Comparison of ENCODE assay signal across 8 cellular contexts in genomic region chr7:133082390-133082766, GRCh38. TPM values are rescaled to one million over a fixed set of nuclear protein-coding genes. Genes with fewer than 3 reads are reported as not detected.
A peak's percentile ranks its signal among the peaks of the same experiment; 100 is the strongest.
DNase-seq lines count a peak whose midpoint lies in the region; ATAC-seq, FAIRE-seq and TF ChIP-seq lines count a peak whose summit lies in the region.

No MANE protein-coding gene starts in this region.

- no peaks in the 10 kb centered on the region for H3F3A ChIP-seq in SU-DHL-6 (ENCODE audit: insufficient read depth)

- H3K27ac ChIP-seq in SU-DHL-6 (ENCODE audit: low read depth, low read length) (no peak overlapping the region), keratinocyte (ENCODE audit: control insufficient read depth, insufficient read depth, low read length) (no peak overlapping the region), thoracic aorta (no peak overlapping the region)

- ATAC-seq in thoracic aorta (ENCODE audit: insufficient number of reproducible peaks, low FRiP score, low read depth): no peak
- no peak for ATAC-seq in GM19397 (IDR thresholded peaks at IDR 0.05; ENCODE audit: unreplicated experiment)

- no peaks in the 10 kb centered on the region for H3K9me3 Mint-ChIP-seq in activated naive CD4-positive, alpha-beta T cell treated with anti-CD3 and anti-CD28 coated beads for 36 hours

- H3K4me3 ChIP-seq in SU-DHL-6 (ENCODE audit: insufficient read depth, low read length, poor library complexity, severe bottlenecking): peak overlapping the region; percentile 30
- peak overlapping the region in 1 of 3 experiments; percentile 97 for H3K4me3 ChIP-seq in keratinocyte (ENCODE audit: control insufficient read depth in 2 of 3, extremely low read depth in 1 of 3, insufficient read depth in 2 of 3, low read depth in 1 of 3, low read length in 3 of 3)
- peak overlapping the region; percentile 98 for H3K4me3 ChIP-seq in thoracic aorta

- no peak for TF ChIP-seq CTCF in SU-DHL-6 (IDR thresholded peaks at IDR 0.05; ENCODE audit: insufficient read depth, low read length, poor library complexity, severe bottlenecking)
- TF ChIP-seq CTCF in keratinocyte (optimal IDR thresholded peaks at IDR 0.05 in 1 of 3, IDR thresholded peaks at IDR 0.05 in 1 of 3, conservative IDR thresholded peaks at IDR 0.05 in 1 of 3; ENCODE audit: extremely low read depth in 1 of 3, insufficient read depth in 2 of 3, low read length in 3 of 3): no peak
- no peak for TF ChIP-seq CTCF in thoracic aorta (IDR thresholded peaks at IDR 0.05)

- FAIRE-seq in keratinocyte (lab: Jason Lieb, UNC): no peak

- H2AFZ ChIP-seq in SU-DHL-6 (ENCODE audit: low read depth, low read length, severe bottlenecking) (peak overlapping the region; percentile 97), keratinocyte (ENCODE audit: control insufficient read depth, low read length) (peak overlapping the region; percentile 49)

- dilution Hi-C loops in keratinocyte (cut with MboI; ENCODE audit: extremely low pct_ligation_motif_present, low sequenced_read_pairs): no loop called here

- H3K9me2 ChIP-seq in SU-DHL-6 (replicated peaks; ENCODE audit: insufficient read depth, low read length): no peaks in the 10 kb centered on the region

- H3K79me2 ChIP-seq in SU-DHL-6 (ENCODE audit: insufficient read depth, low read length): peaks cover 45% of the 10 kb centered on the region
- peaks cover 45% of the 10 kb centered on the region for H3K79me2 ChIP-seq in keratinocyte (ENCODE audit: control insufficient read depth, insufficient read depth, low read length)

- H3K27ac Mint-ChIP-seq in activated naive CD4-positive, alpha-beta T cell treated with anti-CD3 and anti-CD28 coated beads for 36 hours: peak overlapping the region; percentile 72

- H3K27me3 Mint-ChIP-seq in activated naive CD4-positive, alpha-beta T cell treated with anti-CD3 and anti-CD28 coated beads for 36 hours (ENCODE audit: low read depth): no peaks in the 10 kb centered on the region

- CTCF ChIA-PET in activated naive CD4-positive, alpha-beta T cell treated with anti-CD3 and anti-CD28 coated beads for 36 hours (lab: Charles Lee): no interaction called here

- H3K9me3 ChIP-seq in SU-DHL-6 (ENCODE audit: insufficient read depth, low read length) (no peaks in the 10 kb centered on the region), keratinocyte (ENCODE audit: control insufficient read depth, low read depth, low read length) (no peaks in the 10 kb centered on the region), thoracic aorta (no peaks in the 10 kb centered on the region)

- H3K36me3 ChIP-seq in SU-DHL-6 (ENCODE audit: low read length) (0 out of 2 replicates have a peak, but pooled peaks cover 5% of the 10 kb centered on the region), keratinocyte (ENCODE audit: control insufficient read depth in 2 of 2, extremely low read depth in 1 of 2, insufficient read depth in 2 of 2, low read length in 2 of 2) (peaks cover 0 to 2% of the 10 kb centered on the region in 2 experiments), thoracic aorta (no peaks in the 10 kb centered on the region)

- no peaks in the 10 kb centered on the region for H3K27me3 ChIP-seq in SU-DHL-6 (ENCODE audit: low read length)
- H3K27me3 ChIP-seq in keratinocyte (ENCODE audit: control insufficient read depth, extremely low read depth, insufficient read depth, low read length): no peaks in the 10 kb centered on the region
- H3K27me3 ChIP-seq in thoracic aorta (replicated peaks; ENCODE audit: insufficient read depth): no peaks in the 10 kb centered on the region

- DNase-seq in activated naive CD4-positive, alpha-beta T cell treated with anti-CD3 and anti-CD28 coated beads for 36 hours: no peak
- no peak for DNase-seq in activated naive CD4-positive, alpha-beta T cell (lab: John Stamatoyannopoulos, UW)
- DNase-seq in keratinocyte (ENCODE audit: low read depth, low spot score) (no peak), thoracic aorta (ENCODE audit: low spot score) (no peak), NCI-H1092 treated with DMSO at 0.1 percent for 48 hours (lab: John Stamatoyannopoulos, UW) (no peak), NCI-H446 (lab: John Stamatoyannopoulos, UW) (no peak)

- H3K4me3 Mint-ChIP-seq in activated naive CD4-positive, alpha-beta T cell treated with anti-CD3 and anti-CD28 coated beads for 36 hours: peak overlapping the region; percentile 78

- H3K9ac ChIP-seq in SU-DHL-6 (ENCODE audit: low read length) (no peak overlapping the region), keratinocyte (ENCODE audit: control insufficient read depth, extremely low read depth, insufficient read depth, low read length) (no peak overlapping the region)

- peaks cover 19% of the 10 kb centered on the region for H4K20me1 ChIP-seq in SU-DHL-6 (ENCODE audit: low read depth, low read length)
- no peaks in the 10 kb centered on the region for H4K20me1 ChIP-seq in keratinocyte (ENCODE audit: control insufficient read depth, extremely low read depth, insufficient read depth, low read length)

- H3K4me1 Mint-ChIP-seq in activated naive CD4-positive, alpha-beta T cell treated with anti-CD3 and anti-CD28 coated beads for 36 hours (ENCODE audit: low read depth): peaks cover 23% of the 10 kb centered on the region

- peaks cover 5% of the 10 kb centered on the region for H3K36me3 Mint-ChIP-seq in activated naive CD4-positive, alpha-beta T cell treated with anti-CD3 and anti-CD28 coated beads for 36 hours (ENCODE audit: low read depth)

- no peaks in the 10 kb centered on the region for H3K9me1 ChIP-seq in keratinocyte (ENCODE audit: control insufficient read depth, extremely low read depth, insufficient read depth, low read length)

- H3K4me2 ChIP-seq in SU-DHL-6 (ENCODE audit: low read depth, low read length, poor library complexity, severe bottlenecking) (peak overlapping the region; percentile 41), keratinocyte (ENCODE audit: control insufficient read depth, extremely low read depth, insufficient read depth, low read depth, low read length) (peak overlapping the region; percentile 33)

- intact Hi-C loops in activated naive CD4-positive, alpha-beta T cell treated with anti-CD3 and anti-CD28 coated beads for 36 hours (cut with micrococcal nuclease): loop anchor here (1.0 to 5.0 kb wide), 9 partner anchors 170 to 1628 kb away; partner anchors contain the start of gene LRGUK

- H3K4me1 ChIP-seq in keratinocyte (ENCODE audit: control insufficient read depth, extremely low read depth, insufficient read depth, low read length): peaks cover 5% of the 10 kb centered on the region
- H3K4me1 ChIP-seq in thoracic aorta (ENCODE audit: control insufficient read depth in 1 of 2, low read depth in 2 of 2): peaks cover 8 to 26% of the 10 kb centered on the region in 2 donors

RNA-seq across cellular contexts. Expression of gene CHCHD3, which starts 0.5 kb away (rescaled TPM):
- total RNA-seq in activated naive CD4-positive, alpha-beta T cell treated with anti-CD3 and anti-CD28 coated beads for 36 hours: 10 to 100 TPM; 62.0 to 65.0 TPM
- 40.7 to 73.4 TPM (median 59.2 TPM) in 3 replicates for polyA plus RNA-seq in keratinocyte
- 55.5 TPM for polyA plus RNA-seq in keratinocyte (2011; ENCODE audit: low read depth)
- 55.8 and 79.6 TPM in 2 replicates for polyA plus RNA-seq in keratinocyte (2011; cell fraction: cytosol; rRNA removed)
- 27.9 and 33.2 TPM in 2 replicates for polyA plus RNA-seq in keratinocyte (2011; cell fraction: nucleus; rRNA removed)
- polyA plus RNA-seq in keratinocyte (2012; ENCODE audit: low replicate concordance): 33.7 and 49.6 TPM in 2 replicates
- polyA minus RNA-seq in keratinocyte: 18.6 to 42.3 TPM (median 32.0 TPM) in 3 replicates
- 54.7 TPM for polyA minus RNA-seq in keratinocyte (2011; cell fraction: cytosol; rRNA and poly(A)+ RNA removed)
- polyA minus RNA-seq in keratinocyte (2011; cell fraction: nucleus; rRNA and poly(A)+ RNA removed): 27.8 and 34.7 TPM in 2 replicates
- total RNA-seq in thoracic aorta: 10 to 100 TPM; 36.1 to 43.0 TPM
